Comparison of ENCODE assay signal across 1 cellular context in the genomic region with DNA sequence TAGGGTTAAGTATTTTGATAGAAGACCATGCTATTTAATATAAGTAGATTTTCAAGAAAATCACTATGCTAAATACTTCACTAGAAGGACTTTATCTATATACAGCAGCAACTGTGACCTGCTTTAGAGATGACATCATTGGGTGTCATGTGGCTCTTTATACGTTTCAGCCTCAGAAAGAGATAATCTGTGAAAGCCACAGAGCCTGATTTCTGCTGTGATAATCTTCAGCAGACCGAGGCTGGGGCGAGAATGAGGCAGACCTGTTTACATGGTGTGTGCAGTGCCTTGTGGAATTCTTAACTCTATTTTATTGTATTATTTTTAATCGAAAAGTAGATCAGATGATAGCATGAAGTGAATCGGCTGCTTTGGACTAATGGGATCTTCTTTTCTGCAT.
TF ChIP-seq lines count a peak whose summit lies in the region.

No MANE protein-coding gene starts in this region.

TF ChIP-seq in HEK293, 187 proteins besides CTCF, POLR2A, EP300 and RAD21 (continued from another document):
- TF ChIP-seq, protein P1, sequence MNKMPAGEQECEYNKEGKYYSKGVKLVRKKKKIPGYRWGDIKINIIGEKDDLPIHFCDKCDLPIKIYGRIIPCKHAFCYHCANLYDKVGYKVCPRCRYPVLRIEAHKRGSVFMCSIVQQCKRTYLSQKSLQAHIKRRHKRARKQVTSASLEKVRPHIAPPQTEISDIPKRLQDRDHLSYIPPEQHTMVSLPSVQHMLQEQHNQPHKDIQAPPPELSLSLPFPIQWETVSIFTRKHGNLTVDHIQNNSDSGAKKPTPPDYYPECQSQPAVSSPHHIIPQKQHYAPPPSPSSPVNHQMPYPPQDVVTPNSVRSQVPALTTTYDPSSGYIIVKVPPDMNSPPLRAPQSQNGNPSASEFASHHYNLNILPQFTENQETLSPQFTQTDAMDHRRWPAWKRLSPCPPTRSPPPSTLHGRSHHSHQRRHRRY (tag by site-specific recombination; IDR thresholded peaks at IDR 0.05): no peak
- TF ChIP-seq ZBTB48 (tag by site-specific recombination; IDR thresholded peaks at IDR 0.05): no peak
- TF ChIP-seq ZFP69B (tag by site-specific recombination; IDR thresholded peaks at IDR 0.05): no peak
- TF ChIP-seq, protein P2, sequence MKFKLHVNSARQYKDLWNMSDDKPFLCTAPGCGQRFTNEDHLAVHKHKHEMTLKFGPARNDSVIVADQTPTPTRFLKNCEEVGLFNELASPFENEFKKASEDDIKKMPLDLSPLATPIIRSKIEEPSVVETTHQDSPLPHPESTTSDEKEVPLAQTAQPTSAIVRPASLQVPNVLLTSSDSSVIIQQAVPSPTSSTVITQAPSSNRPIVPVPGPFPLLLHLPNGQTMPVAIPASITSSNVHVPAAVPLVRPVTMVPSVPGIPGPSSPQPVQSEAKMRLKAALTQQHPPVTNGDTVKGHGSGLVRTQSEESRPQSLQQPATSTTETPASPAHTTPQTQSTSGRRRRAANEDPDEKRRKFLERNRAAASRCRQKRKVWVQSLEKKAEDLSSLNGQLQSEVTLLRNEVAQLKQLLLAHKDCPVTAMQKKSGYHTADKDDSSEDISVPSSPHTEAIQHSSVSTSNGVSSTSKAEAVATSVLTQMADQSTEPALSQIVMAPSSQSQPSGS (tag by site-specific recombination; IDR thresholded peaks at IDR 0.05; ENCODE audit: low read depth): peak; percentile 69
- TF ChIP-seq ZNF433 (tag by site-specific recombination; IDR thresholded peaks at IDR 0.05; ENCODE audit: low read depth): no peak
- TF ChIP-seq ZNF629 (tag by site-specific recombination; IDR thresholded peaks at IDR 0.05): peak; percentile 30; the same call in 1 of the 2 replicates
- no peak for TF ChIP-seq BCL11A (tag by site-specific recombination; IDR thresholded peaks at IDR 0.05; ENCODE audit: low read depth)
- TF ChIP-seq ZBTB8A (tag by site-specific recombination; IDR thresholded peaks at IDR 0.05): no peak
